ENCODE assay signal across 31 cellular contexts in genomic region chr18:78501251-78501650, GRCh38.
"Had no signal": no experiment of that assay in that cellular context is flagged by ENCODE, and none has a peak within 500 bp of the region (broad histone marks: within the 10 kb centered on the region; RNA-seq: fewer than 3 reads in every experiment).

No MANE protein-coding gene starts in this region.

- H3K27ac ChIP-seq: ascending aorta, cardiac muscle cell, WERI-Rb-1 had no signal

- H3K9me3 ChIP-seq: ascending aorta had no signal

- H3K27me3 ChIP-seq: ascending aorta, cardiac muscle cell had no signal

- H3K4me3 ChIP-seq: ascending aorta, cardiac muscle cell had no signal

- ATAC-seq: activated CD4-positive, alpha-beta T cell treated with anti-CD3 and anti-CD28 coated beads for 36 hours; activated CD4-positive, CD25-positive, alpha-beta regulatory T cell treated with anti-CD3 and anti-CD28 coated beads, Interleukin-2, amount 50 U/mL, for 24 hours; activated CD8-positive, alpha-beta memory T cell treated with anti-CD3 and anti-CD28 coated beads, Interleukin-2, amount 10 ng/mL, durations not matched to agents 7 days and 5 days; activated CD8-positive, alpha-beta T cell treated with anti-CD3 and anti-CD28 coated beads, Interleukin-2, amount 10 ng/mL, durations not matched to agents 7 days and 5 days; activated naive CD8-positive, alpha-beta T cell treated with anti-CD3 and anti-CD28 coated beads, Interleukin-2, amount 50 U/mL, for 24 hours; WTC11 had no signal

- H3K36me3 ChIP-seq: ascending aorta, cardiac muscle cell, WERI-Rb-1 had no signal

- H3K4me1 ChIP-seq: ascending aorta had no signal

- DNase-seq: activated CD4-positive, alpha-beta memory T cell treated with anti-CD3 and anti-CD28 coated beads, Interleukin-2, amount 10 ng/mL, durations not matched to agents 7 days and 5 days; activated CD4-positive, alpha-beta T cell treated with anti-CD3 and anti-CD28 coated beads for 1 hour; activated CD4-positive, alpha-beta T cell treated with anti-CD3 and anti-CD28 coated beads for 36 hours; activated CD4-positive, alpha-beta T cell treated with anti-CD3 and anti-CD28 coated beads for 48 hours; activated CD4-positive, alpha-beta T cell treated with anti-CD3 and anti-CD28 coated beads, Interleukin-2, amount 10 ng/mL, durations not matched to agents 7 days and 5 days; activated CD4-positive, alpha-beta T cell treated with anti-CD3 and anti-CD28 coated beads, Interleukin-2, amount 50 U/mL, for 48 hours; activated CD4-positive, CD25-positive, alpha-beta regulatory T cell; activated CD8-positive, alpha-beta memory T cell treated with anti-CD3 and anti-CD28 coated beads for 24 hours; activated CD8-positive, alpha-beta memory T cell treated with anti-CD3 and anti-CD28 coated beads, Interleukin-2, amount 10 ng/mL, durations not matched to agents 7 days and 5 days; activated CD8-positive, alpha-beta memory T cell treated with anti-CD3 and anti-CD28 coated beads, Interleukin-2, amount 50 U/mL, for 48 hours; activated CD8-positive, alpha-beta T cell treated with anti-CD3 and anti-CD28 coated beads, Interleukin-2, amount 10 ng/mL, durations not matched to agents 7 days and 5 days; activated effector memory CD4-positive, alpha-beta T cell treated with Interleukin-2 at 50 U/mL for 16 hours; activated gamma-delta T cell; activated naive CD4-positive, alpha-beta T cell treated with anti-CD3 and anti-CD28 coated beads, Interleukin-2, amount 10 ng/mL, durations not matched to agents 7 days and 5 days; activated naive CD4-positive, alpha-beta T cell treated with Interleukin-2 at 50 U/mL for 16 hours; activated naive CD8-positive, alpha-beta T cell treated with anti-CD3 and anti-CD28 coated beads, Interleukin-2, amount 10 ng/mL, durations not matched to agents 7 days and 5 days; activated naive CD8-positive, alpha-beta T cell treated with anti-CD3 and anti-CD28 coated beads, Interleukin-2, amount 50 U/mL, for 24 hours; activated T-cell treated with anti-CD3 and anti-CD28 coated beads, Interleukin-2, amount 50 U/mL, for 24 hours; activated T-cell treated with anti-CD3 and anti-CD28 coated beads, Interleukin-2, amount 50 U/mL, for 48 hours; amygdala; anterior cingulate cortex; caudate nucleus; cerebellar nuclear complex; T-helper 1 cell; T-helper 2 cell; T-helper 9 cell; WERI-Rb-1 had no signal
